In the genomic region with DNA sequence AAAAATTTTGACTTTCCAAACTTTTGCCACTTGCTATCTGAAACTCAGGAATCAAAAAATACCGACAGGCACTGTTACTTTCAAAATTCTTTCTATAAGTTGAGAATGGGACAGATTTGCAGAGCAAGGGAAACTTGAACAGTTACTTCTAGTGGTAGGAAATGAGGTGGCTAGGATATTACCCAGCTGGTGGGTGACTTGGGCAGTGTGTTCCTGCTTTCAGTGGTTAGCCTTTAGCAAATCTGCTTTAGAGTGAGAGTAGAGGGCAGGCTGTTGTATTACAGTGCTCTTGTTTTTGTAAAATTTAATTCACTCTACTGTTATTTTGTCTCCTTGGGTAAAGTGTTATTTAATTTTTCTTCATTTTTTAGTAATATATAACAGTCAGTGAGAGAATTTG, we compare ENCODE assay signal across 12 cellular contexts. TPM values are rescaled to one million over a fixed set of nuclear protein-coding genes. Genes with fewer than 3 reads are reported as not detected.
DNase-seq lines count a peak whose midpoint lies in the region; ATAC-seq and TF ChIP-seq lines count a peak whose summit lies in the region.
"Had no signal": no experiment of that assay in that cellular context is flagged by ENCODE, and none has a peak within 500 bp of the region (broad histone marks: within the 10 kb centered on the region; RNA-seq: fewer than 3 reads in every experiment).

No MANE protein-coding gene starts in this region.

- H3K4me3 ChIP-seq in A673 (ENCODE audit: low read depth, low read length, poor library complexity, severe bottlenecking), result no peak overlapping the region
- H3K4me3 ChIP-seq in GM23338, result no peak overlapping the region
- no peak overlapping the region for H3K4me3 ChIP-seq in testis

- intact Hi-C loops in A673 (cut with micrococcal nuclease; ENCODE audit: unreplicated experiment), result no loop called here
- intact Hi-C loops in testis (cut with DNase I; ENCODE audit: low total_unique reads), result no loop called here

- H3K27ac Mint-ChIP-seq in T-helper 17 cell (peak overlapping the region; percentile 62), GM23338 (no peak overlapping the region)

- CTCF ChIA-PET in A673 (lab: Charles Lee), result no interaction called here

- H4K20me1 ChIP-seq in GM23338 (replicated peaks; ENCODE audit: insufficient read depth), result no peaks in the 10 kb centered on the region

- no peak overlapping the region for H3K4me3 Mint-ChIP-seq in T-helper 17 cell
- H3K4me3 Mint-ChIP-seq in GM23338, result no peak overlapping the region

- TSS peak; percentile 12 for BruUV-seq in A673 (replicated peaks; lab: Mats Ljungman, UMichigan)

- no peak overlapping the region for H3K4me2 ChIP-seq in GM23338

- H3K27me3 Mint-ChIP-seq in T-helper 17 cell, result no peaks in the 10 kb centered on the region
- H3K27me3 Mint-ChIP-seq in GM23338 (ENCODE audit: insufficient read depth, low read depth, poor library complexity), result no peaks in the 10 kb centered on the region

- H2AFZ ChIP-seq in GM23338, result no peak overlapping the region

- no peaks in the 10 kb centered on the region for H3F3A ChIP-seq in GM23338 (replicated peaks; ENCODE audit: low read depth)

- no peak for TF ChIP-seq CTCF in A673 (conservative IDR thresholded peaks at IDR 0.05; ENCODE audit: low read depth, low read length)
- TF ChIP-seq CTCF in GM23338 (conservative IDR thresholded peaks at IDR 0.05; ENCODE audit: low read depth in 2 of 2), result no peak
- TF ChIP-seq CTCF in testis (IDR thresholded peaks at IDR 0.05), result no peak

- H3K9me3 ChIP-seq in A673 (ENCODE audit: low read depth, low read length, poor library complexity, severe bottlenecking) (no peaks in the 10 kb centered on the region), T-helper 17 cell (ENCODE audit: control insufficient read depth, low read length, poor library complexity, severe bottlenecking) (no peaks in the 10 kb centered on the region), testis (no peaks in the 10 kb centered on the region)
- H3K9me3 ChIP-seq: neutrophil had no signal

- H3K79me2 ChIP-seq in GM23338 (replicated peaks; ENCODE audit: insufficient read depth), result no peaks in the 10 kb centered on the region

- TF ChIP-seq POLR2A in testis (IDR thresholded peaks at IDR 0.05), result no peak

- H3K36me3 ChIP-seq in A673 (ENCODE audit: insufficient read depth, low read length, poor library complexity, severe bottlenecking), result peaks cover 65% of the 10 kb centered on the region
- H3K36me3 ChIP-seq in GM23338 (ENCODE audit: insufficient read depth), result peaks cover 17% of the 10 kb centered on the region; the same call in 1 of the 2 replicates
- no peaks in the 10 kb centered on the region for H3K36me3 ChIP-seq in testis (ENCODE audit: low read depth, missing control alignments)

- DNase-seq in A673 (ENCODE audit: low spot score) (no peak), T-helper 17 cell (no peak), NCI-H82 treated with DMSO at 0.1 percent for 48 hours (lab: John Stamatoyannopoulos, UW; ENCODE audit: unreplicated experiment) (no peak), HCEC 1CT (no peak), GM23338 (ENCODE audit: low spot score) (no peak), testis (no peak)
- DNase-seq: EL, left cardiac atrium, NCI-H2081 treated with DMSO at 0.1 percent for 48 hours had no signal

- H3K4me1 Mint-ChIP-seq in T-helper 17 cell (peaks cover 9% of the 10 kb centered on the region), GM23338 (no peaks in the 10 kb centered on the region)

- H3K9me3 Mint-ChIP-seq in GM23338, result peaks cover 4% of the 10 kb centered on the region; the same call in 1 of the 3 replicates

- POLR2A ChIA-PET in A673 (lab: Charles Lee; ENCODE audit: low non-redundant PET), result no interaction called here

- ATAC-seq in GM19395 (IDR thresholded peaks at IDR 0.05; ENCODE audit: unreplicated experiment) (peak; percentile 88), HG02973 (IDR thresholded peaks at IDR 0.05; ENCODE audit: unreplicated experiment) (peak; percentile 63), T-helper 17 cell (no peak), GM23338 (no peak)

- H3K27me3 ChIP-seq in A673 (replicated peaks; ENCODE audit: insufficient read depth, low read depth, low read length, poor library complexity) (no peaks in the 10 kb centered on the region), GM23338 (ENCODE audit: insufficient read depth) (no peaks in the 10 kb centered on the region), testis (no peaks in the 10 kb centered on the region)
- H3K27me3 ChIP-seq: neutrophil had no signal

- WGBS in testis, 2 donors, result 73 to 92% methylated on average over 1 of the region's 1 CpG

- H3K27ac ChIP-seq in A673 (ENCODE audit: low read depth, low read length, poor library complexity, severe bottlenecking) (no peak overlapping the region), GM23338 (ENCODE audit: low read depth) (no peak overlapping the region), testis (no peak overlapping the region)
- H3K27ac ChIP-seq: neutrophil had no signal

- H3K9me2 ChIP-seq in GM23338 (ENCODE audit: insufficient read depth), result no peaks in the 10 kb centered on the region

- H3K4me1 ChIP-seq in A673 (ENCODE audit: insufficient read depth, low read length, poor library complexity, severe bottlenecking) (no peaks in the 10 kb centered on the region), GM23338 (ENCODE audit: insufficient read depth) (no peaks in the 10 kb centered on the region), testis (no peaks in the 10 kb centered on the region)

- H3K36me3 Mint-ChIP-seq in T-helper 17 cell (ENCODE audit: low read depth), result peaks cover 5% of the 10 kb centered on the region
- H3K36me3 Mint-ChIP-seq in GM23338 (ENCODE audit: low read depth), result peaks cover 50% of the 10 kb centered on the region

TF ChIP-seq in GM23338, 12 proteins besides CTCF, POLR2A, EP300 and RAD21 (continues in another document):
- TF ChIP-seq POLR2AphosphoS5 (IDR thresholded peaks at IDR 0.05; ENCODE audit: low read depth) (no peak), EZH2 (IDR thresholded peaks at IDR 0.05; ENCODE audit: low read depth, unreplicated experiment) (no peak), NANOG (IDR thresholded peaks at IDR 0.05; ENCODE audit: borderline replicate concordance) (no peak), CREB1 (CRISPR knock-in tag; IDR thresholded peaks at IDR 0.05; ENCODE audit: low read depth) (no peak)

RNA-seq across cellular contexts. Expression of a gene that starts 40.2 kb away (rescaled TPM):
- 0.24 and 0.39 TPM in 2 replicates for total RNA-seq in A673 (2021)
- total RNA-seq in T-helper 17 cell, result 1 to 10 TPM; 4.7 to 5.3 TPM
- 1.0 TPM in 1 of 2 replicates, not detected in the other for total RNA-seq in GM23338 (2014; rRNA removed; shearing (Covaris generic))
- polyA plus RNA-seq in GM23338 (2016; fragmentation: Nextera tagmentation; extraction: Ambion mirVana), result 0.57 TPM in 1 of 2 replicates, not detected in the other
- total RNA-seq in testis, result 100 to 1,000 TPM; 199 to 333 TPM
- polyA plus RNA-seq in testis (ENCODE audit: insufficient read depth, low read depth, low replicate concordance), result 538 TPM

RNA-seq across cellular contexts. Expression of a gene that starts 48.0 kb away (rescaled TPM):
- total RNA-seq in A673 (2021) (129 and 144 TPM in 2 replicates), T-helper 17 cell (100 to 1,000 TPM; 156 to 198 TPM), testis (100 to 1,000 TPM; 120 to 136 TPM)
- total RNA-seq in GM23338 (2014; rRNA removed; shearing (Covaris generic)), result 72.7 and 77.5 TPM in 2 replicates
- polyA plus RNA-seq in GM23338 (2016; fragmentation: Nextera tagmentation; extraction: Ambion mirVana) (50.9 and 70.8 TPM in 2 replicates), testis (ENCODE audit: insufficient read depth, low read depth, low replicate concordance) (153 TPM)

Comparison
In these comparisons a context has a peak if more than half of its experiments do, and no peak if none do; other contexts are left out.
1. ATAC-seq: peak in GM19395 (single experiment) and HG02973 (single experiment); none in T-helper 17 cell (single experiment) and GM23338 (single experiment).
2. RNA of a gene that starts 40.2 kb away (total RNA-seq): 199 to 333 TPM in testis; 4.7 to 5.3 TPM in T-helper 17 cell, 0.24 to 0.39 TPM in A673 and 1.0 TPM in GM23338; every median in the first group is over 10 times any median in the second.